Comparison of ENCODE assay signal across 15 cellular contexts in genomic region chr4:122857160-122857559, GRCh38. TPM values are rescaled to one million over a fixed set of nuclear protein-coding genes. Genes with fewer than 3 reads are reported as not detected.
DNase-seq lines count a peak whose midpoint lies in the region; ATAC-seq and TF ChIP-seq lines count a peak whose summit lies in the region.
"Had no signal": no experiment of that assay in that cellular context is flagged by ENCODE, and none has a peak within 500 bp of the region (broad histone marks: within the 10 kb centered on the region; RNA-seq: fewer than 3 reads in every experiment).

No MANE protein-coding gene starts in this region.

- ATAC-seq in GM23338 (no peak; the same call in 2 of the 3 replicates), right lobe of liver (peak; percentile 32 to 78 (median 65))

- H3K9me2 ChIP-seq in GM23338 (ENCODE audit: insufficient read depth): no peaks in the 10 kb centered on the region
- H3K9me2 ChIP-seq in hepatocyte (replicated peaks; ENCODE audit: insufficient read depth): no peaks in the 10 kb centered on the region

- H3K4me1 Mint-ChIP-seq in GM23338: peaks cover 83% of the 10 kb centered on the region
- H3K4me1 Mint-ChIP-seq: B cell had no signal

- H3K9me3 Mint-ChIP-seq in GM23338: no peaks in the 10 kb centered on the region
- H3K9me3 Mint-ChIP-seq: CD4-positive, alpha-beta memory T cell had no signal

- H3K36me3 ChIP-seq in GM23338 (ENCODE audit: insufficient read depth) (no peaks in the 10 kb centered on the region), ascending aorta (no peaks in the 10 kb centered on the region), right lobe of liver (no peaks in the 10 kb centered on the region), tibial artery (no peaks in the 10 kb centered on the region), hepatocyte (replicated peaks; ENCODE audit: insufficient read depth, low read depth) (no peaks in the 10 kb centered on the region)

- H3K27ac ChIP-seq in GM23338 (ENCODE audit: low read depth): peak overlapping the region; percentile 65
- peak overlapping the region; percentile 64 to 85 for H3K27ac ChIP-seq in ascending aorta
- H3K27ac ChIP-seq in right lobe of liver: no peak overlapping the region
- peak overlapping the region; percentile 70 to 83 for H3K27ac ChIP-seq in tibial artery
- no peak overlapping the region for H3K27ac ChIP-seq in hepatocyte
- H3K27ac ChIP-seq: PC-9 had no signal

- H3K4me3 Mint-ChIP-seq in GM23338: no peak overlapping the region
- H3K4me3 Mint-ChIP-seq: B cell; CD4-positive, alpha-beta memory T cell had no signal

- H3K4me2 ChIP-seq in GM23338 (peak overlapping the region; percentile 66), hepatocyte (no peak overlapping the region)
- H3K4me2 ChIP-seq: PC-9 had no signal

- TF ChIP-seq CTCF in GM23338 (conservative IDR thresholded peaks at IDR 0.05; ENCODE audit: low read depth in 2 of 2): no peak
- TF ChIP-seq CTCF in ascending aorta (IDR thresholded peaks at IDR 0.05): no peak
- TF ChIP-seq CTCF in right lobe of liver (IDR thresholded peaks at IDR 0.05): no peak
- no peak for TF ChIP-seq CTCF in tibial artery (IDR thresholded peaks at IDR 0.05)
- no peak for TF ChIP-seq CTCF in hepatocyte (IDR thresholded peaks at IDR 0.05; ENCODE audit: poor library complexity)
- TF ChIP-seq CTCF in GM20000 (IDR thresholded peaks at IDR 0.05; ENCODE audit: extremely low read depth, missing control alignments): no peak

- H3K4me1 ChIP-seq in GM23338 (ENCODE audit: insufficient read depth) (peaks cover 90% of the 10 kb centered on the region), ascending aorta (peaks cover 14 to 36% of the 10 kb centered on the region in 2 donors), right lobe of liver (no peaks in the 10 kb centered on the region), tibial artery (peaks cover 0 to 77% (median 40%) of the 10 kb centered on the region in 4 donors), hepatocyte (ENCODE audit: insufficient read depth) (peaks cover 6% of the 10 kb centered on the region)

- H3F3A ChIP-seq in GM23338 (replicated peaks; ENCODE audit: low read depth): no peaks in the 10 kb centered on the region

- H3K9me3 ChIP-seq in ascending aorta (no peaks in the 10 kb centered on the region), right lobe of liver (no peaks in the 10 kb centered on the region), tibial artery (no peaks in the 10 kb centered on the region), hepatocyte (ENCODE audit: low read depth) (no peaks in the 10 kb centered on the region)

- H4K20me1 ChIP-seq in GM23338 (replicated peaks; ENCODE audit: insufficient read depth) (peaks cover 64% of the 10 kb centered on the region), hepatocyte (ENCODE audit: insufficient read depth, poor library complexity, severe bottlenecking) (no peaks in the 10 kb centered on the region)

- H3K27ac Mint-ChIP-seq in GM23338: no peak overlapping the region
- H3K27ac Mint-ChIP-seq: B cell; CD4-positive, alpha-beta memory T cell had no signal

- H3K27me3 Mint-ChIP-seq in GM23338 (ENCODE audit: insufficient read depth, low read depth, poor library complexity): peaks cover 4% of the 10 kb centered on the region

- peaks cover 8% of the 10 kb centered on the region for H3K36me3 Mint-ChIP-seq in GM23338 (ENCODE audit: low read depth)
- H3K36me3 Mint-ChIP-seq: CD4-positive, alpha-beta memory T cell had no signal

- 71% methylated on average over 2 of the region's 2 CpGs for WGBS in right lobe of liver (ENCODE audit: insufficient coverage, low coverage, low lambda C conversion rate, missing lambda C conversion rate)
- 47% methylated on average over 2 of the region's 2 CpGs for WGBS in hepatocyte (ENCODE audit: low lambda C conversion rate, missing lambda C conversion rate)

- no peaks in the 10 kb centered on the region for H3K27me3 ChIP-seq in GM23338 (ENCODE audit: insufficient read depth)
- no peaks in the 10 kb centered on the region for H3K27me3 ChIP-seq in ascending aorta
- no peaks in the 10 kb centered on the region for H3K27me3 ChIP-seq in right lobe of liver
- no peaks in the 10 kb centered on the region for H3K27me3 ChIP-seq in tibial artery
- no peaks in the 10 kb centered on the region for H3K27me3 ChIP-seq in hepatocyte

- H2AFZ ChIP-seq in GM23338: no peak overlapping the region
- H2AFZ ChIP-seq in hepatocyte: no peak overlapping the region
- H2AFZ ChIP-seq: PC-9 had no signal

- intact Hi-C loops in ascending aorta (cut with DNase I) (loop anchor here (5.0 kb wide), 1 partner anchor 45 kb away; no protein-coding TSS in a partner anchor), right lobe of liver (cut with DNase I) (no loop called here), tibial artery (cut with DNase I; ENCODE audit: low total_unique reads) (no loop called here), posterior cingulate gyrus (cut with DNase I) (no loop called here)

- DNase-seq in GM23338 (ENCODE audit: low spot score) (no peak), ascending aorta (ENCODE audit: low spot score in 2 of 2) (no peak), right lobe of liver (no peak), tibial artery (no peak), hepatocyte (ENCODE audit: low spot score) (no peak), GM20000 (ENCODE audit: low spot score) (no peak), posterior cingulate gyrus (no peak)
- DNase-seq: CD4-positive, alpha-beta memory T cell; KBM-7; NCI-H1048; NCI-H1694; NCI-H446; NCI-H774; PC-9 had no signal

- no peak for TF ChIP-seq POLR2A in right lobe of liver (IDR thresholded peaks at IDR 0.05)

- H3K4me3 ChIP-seq in GM23338: no peak overlapping the region
- H3K4me3 ChIP-seq in ascending aorta: no peak overlapping the region
- no peak overlapping the region for H3K4me3 ChIP-seq in right lobe of liver
- no peak overlapping the region for H3K4me3 ChIP-seq in tibial artery
- H3K4me3 ChIP-seq in hepatocyte: no peak overlapping the region
- H3K4me3 ChIP-seq: PC-9 had no signal

- H3K79me2 ChIP-seq in GM23338 (replicated peaks; ENCODE audit: insufficient read depth) (peaks cover 100% of the 10 kb centered on the region), hepatocyte (no peaks in the 10 kb centered on the region)

TF ChIP-seq in GM23338, 12 proteins besides CTCF, POLR2A, EP300 and RAD21 (continues in another document):
- TF ChIP-seq ZNF331 (CRISPR knock-in tag; IDR thresholded peaks at IDR 0.05; ENCODE audit: low read depth) (no peak), STAT1 (IDR thresholded peaks at IDR 0.05; ENCODE audit: unreplicated experiment) (no peak), CREB1 (CRISPR knock-in tag; IDR thresholded peaks at IDR 0.05; ENCODE audit: low read depth) (no peak), JUNB (IDR thresholded peaks at IDR 0.05; ENCODE audit: unreplicated experiment) (no peak), ZNF114 (CRISPR knock-in tag; IDR thresholded peaks at IDR 0.05) (no peak), EZH2phosphoT487 (IDR thresholded peaks at IDR 0.05; ENCODE audit: unreplicated experiment) (no peak), REST (IDR thresholded peaks at IDR 0.05; ENCODE audit: unreplicated experiment) (no peak), EZH2 (IDR thresholded peaks at IDR 0.05; ENCODE audit: low read depth, unreplicated experiment) (no peak), POLR2AphosphoS5 (IDR thresholded peaks at IDR 0.05; ENCODE audit: low read depth) (no peak)

RNA-seq across cellular contexts. Expression of gene FGF2, which starts 30.5 kb away (rescaled TPM):
- 84.4 and 96.0 TPM in 2 replicates for total RNA-seq in GM23338 (2014; rRNA removed; shearing (Covaris generic))
- polyA plus RNA-seq in GM23338 (2016; fragmentation: Nextera tagmentation; extraction: Ambion mirVana) (28.3 and 28.8 TPM in 2 replicates), hepatocyte (3.9 and 4.5 TPM in 2 replicates)
- total RNA-seq in ascending aorta (20.8 TPM), right lobe of liver (1 to 10 TPM in 3 of 6 experiments, under 1 TPM in 3; 0.88 to 1.6 (median 1.1) TPM), hepatocyte (9.7 and 11.3 TPM in 2 replicates)
- total RNA-seq: B cell; CD4-positive, alpha-beta memory T cell had no signal
- polyA plus RNA-seq: CD4-positive, alpha-beta memory T cell had no signal

Comparison
In these comparisons a context has a peak if more than half of its experiments do, and no peak if none do; other contexts are left out.
1. H3K27ac ChIP-seq: peak in GM23338 (single experiment), ascending aorta (2 of 2) and tibial artery (2 of 2); none in right lobe of liver (0 of 3) and hepatocyte (single experiment).